ENCODE assay signal across 16 cellular contexts in genomic region chr1:106717561-106717960, GRCh38.
"Had no signal": no experiment of that assay in that cellular context is flagged by ENCODE, and none has a peak within 500 bp of the region (broad histone marks: within the 10 kb centered on the region; RNA-seq: fewer than 3 reads in every experiment).

No MANE protein-coding gene starts in this region.

- H3K27me3 Mint-ChIP-seq: activated T-helper 17 cell treated with anti-CD3 and anti-CD28 coated beads, Interleukin-2, amount 50 U/mL, for 72 hours had no signal

- H3K27ac ChIP-seq: adrenal gland, esophagus squamous epithelium, gastrocnemius medialis, tibial artery, vagina, VCaP had no signal

- DNase-seq: activated CD4-positive, alpha-beta T cell treated with anti-CD3 and anti-CD28 coated beads for 4 hours; activated naive CD4-positive, alpha-beta T cell treated with anti-CD3 and anti-CD28 coated beads for 36 hours; activated T-cell treated with anti-CD3 and anti-CD28 coated beads for 4 hours; adrenal gland; esophagus squamous epithelium; gastrocnemius medialis; kidney; posterior cingulate gyrus; right cardiac atrium; T-helper 9 cell; tibial artery had no signal

- H3K27me3 ChIP-seq: adrenal gland, esophagus squamous epithelium, gastrocnemius medialis, tibial artery, vagina had no signal

- H3K4me1 Mint-ChIP-seq: activated T-helper 17 cell treated with anti-CD3 and anti-CD28 coated beads, Interleukin-2, amount 50 U/mL, for 72 hours; mesothelial cell of epicardium had no signal

- H3K27ac Mint-ChIP-seq: activated naive CD4-positive, alpha-beta T cell treated with anti-CD3 and anti-CD28 coated beads for 36 hours; activated T-helper 17 cell treated with anti-CD3 and anti-CD28 coated beads, Interleukin-2, amount 50 U/mL, for 72 hours; mesothelial cell of epicardium had no signal

- H3K4me3 ChIP-seq: adrenal gland, esophagus squamous epithelium, gastrocnemius medialis, smooth muscle cell, tibial artery, vagina had no signal

- H3K36me3 ChIP-seq: adrenal gland, esophagus squamous epithelium, gastrocnemius medialis, tibial artery, vagina had no signal

- H3K4me1 ChIP-seq: adrenal gland, esophagus squamous epithelium, gastrocnemius medialis, tibial artery, vagina had no signal

- ATAC-seq: activated T-helper 17 cell treated with anti-CD3 and anti-CD28 coated beads, Interleukin-2, amount 50 U/mL, for 72 hours; gastrocnemius medialis; right cardiac atrium had no signal

- H3K36me3 Mint-ChIP-seq: mesothelial cell of epicardium had no signal

- H3K9me3 Mint-ChIP-seq: activated T-helper 17 cell treated with anti-CD3 and anti-CD28 coated beads, Interleukin-2, amount 50 U/mL, for 72 hours; mesothelial cell of epicardium had no signal

- H3K4me2 ChIP-seq: smooth muscle cell had no signal

- H3K9me3 ChIP-seq: adrenal gland, esophagus squamous epithelium, gastrocnemius medialis, vagina had no signal

- H3K4me3 Mint-ChIP-seq: activated naive CD4-positive, alpha-beta T cell treated with anti-CD3 and anti-CD28 coated beads for 36 hours; activated T-helper 17 cell treated with anti-CD3 and anti-CD28 coated beads, Interleukin-2, amount 50 U/mL, for 72 hours; mesothelial cell of epicardium had no signal
